Comparison of ENCODE assay signal across 8 cellular contexts in the genomic region with DNA sequence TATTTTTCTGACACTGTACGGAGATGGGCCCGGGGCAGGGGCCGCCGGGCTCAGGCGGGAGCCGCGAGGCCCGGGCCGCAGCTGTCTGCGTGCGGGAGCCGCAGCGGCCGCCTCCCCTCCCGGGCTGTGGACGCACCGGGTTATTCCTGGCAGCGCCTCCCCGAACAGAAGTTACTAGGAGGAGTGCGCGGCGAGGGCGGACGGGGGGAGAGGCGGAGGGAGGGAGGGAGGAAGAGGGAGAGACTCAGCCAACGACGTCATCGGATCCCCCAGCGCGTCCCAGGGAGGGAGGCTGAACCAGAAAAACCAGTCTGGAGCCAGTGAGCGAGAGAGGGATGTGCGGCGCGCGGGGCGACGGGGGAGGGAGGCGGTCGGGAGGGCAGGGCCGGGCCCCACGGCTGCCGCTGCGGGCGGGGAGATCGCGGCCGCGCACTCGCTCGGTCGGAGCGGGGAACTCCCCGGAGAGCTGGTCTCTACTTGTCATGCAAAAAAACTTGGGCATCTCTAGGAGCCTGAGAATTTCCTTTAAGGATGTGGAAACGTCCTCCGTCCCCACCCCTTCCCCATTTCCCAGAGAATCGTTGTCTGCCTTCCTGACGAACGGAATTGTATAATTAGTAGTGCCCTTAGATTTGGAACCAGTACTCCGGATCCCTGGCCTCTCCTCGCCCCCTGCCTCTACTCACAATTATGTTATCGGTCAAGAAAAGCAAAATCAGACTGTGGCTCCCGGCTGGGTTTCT. TPM values are rescaled to one million over a fixed set of nuclear protein-coding genes. Genes with fewer than 3 reads are reported as not detected.
A peak's percentile ranks its signal among the peaks of the same experiment; 100 is the strongest.
DNase-seq lines count a peak whose midpoint lies in the region; ATAC-seq and TF ChIP-seq lines count a peak whose summit lies in the region.

No MANE protein-coding gene starts in this region.

- no peaks in the 10 kb centered on the region for H3K9me3 ChIP-seq in effector memory CD4-positive, alpha-beta T cell (ENCODE audit: control insufficient read depth, low read length)

- H3K27me3 ChIP-seq in effector memory CD4-positive, alpha-beta T cell (replicated peaks; ENCODE audit: control insufficient read depth, insufficient read depth, low read length, poor library complexity, severe bottlenecking), result no peaks in the 10 kb centered on the region

- peak overlapping the region; percentile 96 for H3K27ac Mint-ChIP-seq in activated CD8-positive, alpha-beta memory T cell treated with anti-CD3 and anti-CD28 coated beads, Interleukin-2, amount 10 ng/mL, durations not matched to agents 7 days and 5 days
- H3K27ac Mint-ChIP-seq in memory B cell, result peak overlapping the region; percentile 98

- TF ChIP-seq CTCF in AG09309 (IDR thresholded peaks at IDR 0.05; ENCODE audit: control insufficient read depth, insufficient read depth, low read depth, low read length, missing control alignments), result no peak

- H3K9me3 Mint-ChIP-seq in activated CD8-positive, alpha-beta memory T cell treated with anti-CD3 and anti-CD28 coated beads, Interleukin-2, amount 10 ng/mL, durations not matched to agents 7 days and 5 days (ENCODE audit: low read depth), result no peaks in the 10 kb centered on the region
- no peaks in the 10 kb centered on the region for H3K9me3 Mint-ChIP-seq in memory B cell

- H3K36me3 Mint-ChIP-seq in activated CD8-positive, alpha-beta memory T cell treated with anti-CD3 and anti-CD28 coated beads, Interleukin-2, amount 10 ng/mL, durations not matched to agents 7 days and 5 days, result no peaks in the 10 kb centered on the region
- H3K36me3 Mint-ChIP-seq in memory B cell, result no peaks in the 10 kb centered on the region

- no peaks in the 10 kb centered on the region for H3K27me3 Mint-ChIP-seq in activated CD8-positive, alpha-beta memory T cell treated with anti-CD3 and anti-CD28 coated beads, Interleukin-2, amount 10 ng/mL, durations not matched to agents 7 days and 5 days
- H3K27me3 Mint-ChIP-seq in memory B cell, result no peaks in the 10 kb centered on the region

- CTCF ChIA-PET in activated CD8-positive, alpha-beta memory T cell treated with anti-CD3 and anti-CD28 coated beads, Interleukin-2, amount 10 ng/mL, durations not matched to agents 7 days and 5 days (lab: Charles Lee), result interaction anchor here (0.9 to 2.3 kb wide), 8 partner anchors 10 to 126 kb away, joined by 3 to 10 read pairs (median 5); no protein-coding TSS in a partner anchor

- H3K27ac ChIP-seq in effector memory CD4-positive, alpha-beta T cell (ENCODE audit: insufficient read depth, low read length, poor library complexity, severe bottlenecking), result peak overlapping the region; percentile 100

- H3K4me3 ChIP-seq in AG09309 (ENCODE audit: control insufficient read depth, low read depth, low read length), result peak overlapping the region; percentile 69
- H3K4me3 ChIP-seq in effector memory CD4-positive, alpha-beta T cell (ENCODE audit: insufficient read depth, low read depth, low read length, poor library complexity, severe bottlenecking), result peak overlapping the region; percentile 89

- H3K36me3 ChIP-seq in effector memory CD4-positive, alpha-beta T cell (ENCODE audit: control insufficient read depth, insufficient read depth, low read length), result no peaks in the 10 kb centered on the region

- DNase-seq in AG09309 (ENCODE audit: low read depth), result peak; percentile 95
- DNase-seq in NCI-H748 treated with DMSO at 0.1 percent for 48 hours (lab: John Stamatoyannopoulos, UW), result peak; percentile 82
- DNase-seq in activated CD8-positive, alpha-beta memory T cell treated with anti-CD3 and anti-CD28 coated beads, Interleukin-2, amount 10 ng/mL, durations not matched to agents 7 days and 5 days, result peak; percentile 92
- peak; percentile 93 to 96 (median 94) for DNase-seq in effector memory CD4-positive, alpha-beta T cell
- peak in 1 of 2 donors; percentile 84 for DNase-seq in memory B cell (ENCODE audit: low spot score in 2 of 2)
- DNase-seq in stimulated activated CD4-positive, alpha-beta T cell treated with anti-CD3 and anti-CD28 coated beads, TNF-alpha, amount 100 ng/mL, for 4 hours (ENCODE audit: low read depth in 3 of 3), result peak; percentile 75 to 89 (median 83)

- H3K4me3 Mint-ChIP-seq in activated CD8-positive, alpha-beta memory T cell treated with anti-CD3 and anti-CD28 coated beads, Interleukin-2, amount 10 ng/mL, durations not matched to agents 7 days and 5 days, result peak overlapping the region; percentile 84
- peak overlapping the region; percentile 91 for H3K4me3 Mint-ChIP-seq in memory B cell

- peaks cover 5% of the 10 kb centered on the region for H3K4me1 ChIP-seq in effector memory CD4-positive, alpha-beta T cell (ENCODE audit: control insufficient read depth, insufficient read depth, low read length, poor library complexity, severe bottlenecking)

- H3K4me1 Mint-ChIP-seq in activated CD8-positive, alpha-beta memory T cell treated with anti-CD3 and anti-CD28 coated beads, Interleukin-2, amount 10 ng/mL, durations not matched to agents 7 days and 5 days, result peaks cover 31% of the 10 kb centered on the region
- peaks cover 17% of the 10 kb centered on the region for H3K4me1 Mint-ChIP-seq in memory B cell

- ATAC-seq in GM19043 (IDR thresholded peaks at IDR 0.05; ENCODE audit: low read depth, unreplicated experiment) (peak; percentile 23), HG03442 (IDR thresholded peaks at IDR 0.05; ENCODE audit: unreplicated experiment) (peak; percentile 23), memory B cell (ENCODE audit: low read depth) (peak; percentile 38)
- peak; percentile 32 for ATAC-seq in activated CD8-positive, alpha-beta memory T cell treated with anti-CD3 and anti-CD28 coated beads, Interleukin-2, amount 10 ng/mL, durations not matched to agents 7 days and 5 days

RNA-seq across cellular contexts. Expression of gene HIVEP2, which starts 1.4 kb away (rescaled TPM):
- total RNA-seq in activated CD8-positive, alpha-beta memory T cell treated with anti-CD3 and anti-CD28 coated beads, Interleukin-2, amount 10 ng/mL, durations not matched to agents 7 days and 5 days, result 10 to 100 TPM; 24.1 to 28.8 TPM
